ENCODE assay signal across 15 cellular contexts in genomic region chr5:133995903-133996563, GRCh38. TPM values are rescaled to one million over a fixed set of nuclear protein-coding genes. Genes with fewer than 3 reads are reported as not detected.
DNase-seq lines count a peak whose midpoint lies in the region; ATAC-seq and TF ChIP-seq lines count a peak whose summit lies in the region.
"Had no signal": no experiment of that assay in that cellular context is flagged by ENCODE, and none has a peak within 500 bp of the region (broad histone marks: within the 10 kb centered on the region; RNA-seq: fewer than 3 reads in every experiment).

No MANE protein-coding gene starts in this region.

- H3K27ac ChIP-seq in right atrium auricular region (peak overlapping the region; percentile 84 to 89), sigmoid colon (peak overlapping the region in 3 of 4 donors; percentile 38 to 73 (median 39))

- TF ChIP-seq EP300 in sigmoid colon (IDR thresholded peaks at IDR 0.05), result no peak

- H3K36me3 ChIP-seq in H7 (replicated peaks; ENCODE audit: control insufficient read depth, insufficient read depth, low read length), result peaks cover 10% of the 10 kb centered on the region
- peaks cover 13% of the 10 kb centered on the region for H3K36me3 ChIP-seq in right atrium auricular region
- peaks cover 0 to 4% (median under 1%) of the 10 kb centered on the region in 4 donors for H3K36me3 ChIP-seq in sigmoid colon

- H3K27me3 Mint-ChIP-seq in activated T-helper 17 cell treated with anti-CD3 and anti-CD28 coated beads, Interleukin-2, amount 50 U/mL, for 72 hours, result no peaks in the 10 kb centered on the region
- H3K27me3 Mint-ChIP-seq: CD4-positive, alpha-beta memory T cell; stimulated activated naive CD8-positive, alpha-beta T cell treated with anti-CD3 and anti-CD28 coated beads, Interleukin-15, Interleukin-2, amounts not matched to agents 100 ng/mL and 50 ng/mL, for 24 hours had no signal

- no peaks in the 10 kb centered on the region for H3K27me3 ChIP-seq in H7 (ENCODE audit: control insufficient read depth, insufficient read depth, low read length)
- H3K27me3 ChIP-seq in right atrium auricular region, result no peaks in the 10 kb centered on the region
- H3K27me3 ChIP-seq in sigmoid colon, result no peaks in the 10 kb centered on the region

- H3K4me1 ChIP-seq in right atrium auricular region (peaks cover 0 to 77% of the 10 kb centered on the region in 2 donors), sigmoid colon (peaks cover 0 to 97% (median 91%) of the 10 kb centered on the region in 4 donors)

- peaks cover 39% of the 10 kb centered on the region for H3K4me1 Mint-ChIP-seq in activated T-helper 17 cell treated with anti-CD3 and anti-CD28 coated beads, Interleukin-2, amount 50 U/mL, for 72 hours

- DNase-seq in H7, result peak; percentile 10
- no peak for DNase-seq in right atrium auricular region (ENCODE audit: low spot score)
- DNase-seq in sigmoid colon, result no peak
- DNase-seq in DMS153 treated with DMSO at 0.1 percent for 48 hours (lab: John Stamatoyannopoulos, UW; ENCODE audit: unreplicated experiment), result no peak
- no peak for DNase-seq in stimulated activated naive CD4-positive, alpha-beta T cell (lab: John Stamatoyannopoulos, UW)
- DNase-seq in hypothalamus (lab: John Stamatoyannopoulos, UW), result no peak
- DNase-seq in HUDEP-2 (lab: John Stamatoyannopoulos, UW; ENCODE audit: unreplicated experiment in 76 of 76), result no peak
- DNase-seq: activated CD4-positive, alpha-beta T cell treated with anti-CD3 and anti-CD28 coated beads, Interleukin-2, amount 50 U/mL, for 4 hours; activated effector memory CD4-positive, alpha-beta T cell treated with anti-CD3 and anti-CD28 coated beads, Interleukin-2, amount 50 U/mL, for 16 hours; NCI-H2171 treated with DMSO at 0.1 percent for 48 hours; stimulated activated CD4-positive, alpha-beta T cell treated with anti-CD3 and anti-CD28 coated beads, Interleukin-4, amount 100 ng/mL, for 4 hours; T-helper 9 cell had no signal

- peaks cover 59% of the 10 kb centered on the region for H3K36me3 Mint-ChIP-seq in activated T-helper 17 cell treated with anti-CD3 and anti-CD28 coated beads, Interleukin-2, amount 50 U/mL, for 72 hours (ENCODE audit: low read depth)

- ATAC-seq in activated T-helper 17 cell treated with anti-CD3 and anti-CD28 coated beads, Interleukin-2, amount 50 U/mL, for 72 hours (replicated peaks), result no peak

- H3K9me3 ChIP-seq in right atrium auricular region (no peaks in the 10 kb centered on the region), sigmoid colon (no peaks in the 10 kb centered on the region)

- no peak overlapping the region for H3K4me3 ChIP-seq in H7 (ENCODE audit: insufficient read depth, low read depth, low read length)
- no peak overlapping the region for H3K4me3 ChIP-seq in right atrium auricular region
- no peak overlapping the region for H3K4me3 ChIP-seq in sigmoid colon

- H3K4me3 Mint-ChIP-seq in activated T-helper 17 cell treated with anti-CD3 and anti-CD28 coated beads, Interleukin-2, amount 50 U/mL, for 72 hours, result no peak overlapping the region
- H3K4me3 Mint-ChIP-seq: stimulated activated naive CD8-positive, alpha-beta T cell treated with anti-CD3 and anti-CD28 coated beads, Interleukin-15, Interleukin-2, amounts not matched to agents 100 ng/mL and 50 ng/mL, for 24 hours had no signal

- 62 to 71% methylated on average over 7 of the region's 7 CpGs for WGBS in sigmoid colon, 2 donors

- no peaks in the 10 kb centered on the region for H3K9me3 Mint-ChIP-seq in activated T-helper 17 cell treated with anti-CD3 and anti-CD28 coated beads, Interleukin-2, amount 50 U/mL, for 72 hours
- H3K9me3 Mint-ChIP-seq: CD4-positive, alpha-beta memory T cell; stimulated activated naive CD8-positive, alpha-beta T cell treated with anti-CD3 and anti-CD28 coated beads, Interleukin-15, Interleukin-2, amounts not matched to agents 100 ng/mL and 50 ng/mL, for 24 hours had no signal

- intact Hi-C loops in sigmoid colon (cut with DNase I), result no loop called here

- peak overlapping the region; percentile 34 for H3K27ac Mint-ChIP-seq in activated T-helper 17 cell treated with anti-CD3 and anti-CD28 coated beads, Interleukin-2, amount 50 U/mL, for 72 hours
- H3K27ac Mint-ChIP-seq: stimulated activated naive CD8-positive, alpha-beta T cell treated with anti-CD3 and anti-CD28 coated beads, Interleukin-15, Interleukin-2, amounts not matched to agents 100 ng/mL and 50 ng/mL, for 24 hours had no signal

- no peak for TF ChIP-seq POLR2A in sigmoid colon (IDR thresholded peaks at IDR 0.05)

- TF ChIP-seq CTCF in right atrium auricular region (IDR thresholded peaks at IDR 0.05), result no peak
- TF ChIP-seq CTCF in sigmoid colon (IDR thresholded peaks at IDR 0.05), result no peak

RNA-seq across cellular contexts. Expression of gene VDAC1, which starts 8.7 kb away (rescaled TPM):
- total RNA-seq in H7 (2014; rRNA removed; shearing (Covaris generic)), result 368 and 419 TPM in 2 replicates
- 100 to 1,000 TPM; 334 to 423 TPM for total RNA-seq in activated T-helper 17 cell treated with anti-CD3 and anti-CD28 coated beads, Interleukin-2, amount 50 U/mL, for 72 hours
- total RNA-seq in right atrium auricular region, result 100 to 1,000 TPM; 263 to 394 TPM
- total RNA-seq in sigmoid colon, result 10 to 100 TPM; 71.3 to 99.2 (median 78.9) TPM
- 100 to 1,000 TPM; 192 to 361 (median 218) TPM for polyA plus RNA-seq in sigmoid colon

RNA-seq across cellular contexts. Expression of gene C5orf15, which starts 27.6 kb away (rescaled TPM):
- total RNA-seq in H7 (2014; rRNA removed; shearing (Covaris generic)), result 48.7 and 55.5 TPM in 2 replicates
- 10 to 100 TPM; 17.9 to 36.8 TPM for total RNA-seq in activated T-helper 17 cell treated with anti-CD3 and anti-CD28 coated beads, Interleukin-2, amount 50 U/mL, for 72 hours
- total RNA-seq in right atrium auricular region, result 10 to 100 TPM; 32.6 to 59.8 TPM
- total RNA-seq in sigmoid colon, result 10 to 100 TPM; 22.8 to 38.5 (median 30.9) TPM
- 10 to 100 TPM in 2 of 3 donors, 1 to 10 TPM in 1; 6.6 to 34.1 (median 15.7) TPM for polyA plus RNA-seq in sigmoid colon
